ENCODE assay signal across 23 cellular contexts in the genomic region with DNA sequence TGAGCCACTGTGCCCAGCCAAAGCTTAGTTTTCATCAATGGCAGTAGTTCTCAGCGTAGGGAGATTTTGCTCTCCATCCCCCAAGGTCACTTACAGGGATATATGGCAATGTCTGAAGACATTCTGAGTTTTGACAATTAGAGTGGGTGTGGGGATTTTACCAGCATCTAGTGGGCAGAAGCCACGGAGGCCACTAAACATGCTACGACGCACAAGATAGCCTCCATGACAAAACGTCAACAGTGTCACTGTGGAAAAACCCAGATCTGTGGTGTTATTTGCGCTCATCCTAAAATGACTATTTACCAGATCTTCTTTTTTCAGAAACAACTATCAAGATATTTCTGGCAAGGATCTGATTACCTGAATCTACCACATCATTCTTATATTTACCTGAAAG.
"Had no signal": no experiment of that assay in that cellular context is flagged by ENCODE, and none has a peak within 500 bp of the region (broad histone marks: within the 10 kb centered on the region; RNA-seq: fewer than 3 reads in every experiment).

No MANE protein-coding gene starts in this region.

- H3K9me3 Mint-ChIP-seq: activated naive CD4-positive, alpha-beta T cell treated with anti-CD3 and anti-CD28 coated beads for 36 hours; central memory CD8-positive, alpha-beta T cell; dendritic cell treated with granulocyte-macrophage colony-stimulating factor and Interleukin-4, amounts not matched to agents 40 ng/mL and 50 ng/mL, for 4 days; endodermal cell; natural killer cell treated with Interleukin-12 subunit alpha and Interleukin-12 subunit beta and Interleukin-15 and Interleukin-18, amount 100 ng/mL, for 72 hours; stimulated activated memory B cell treated with anti-CD40 and anti-IgM and Interleukin-4, amounts not matched to agents 10 μg/mL and 1 μg/mL and 100 μg/mL, for 72 hours had no signal

- H3K4me3 Mint-ChIP-seq: activated naive CD4-positive, alpha-beta T cell treated with anti-CD3 and anti-CD28 coated beads for 36 hours; central memory CD8-positive, alpha-beta T cell; dendritic cell treated with granulocyte-macrophage colony-stimulating factor and Interleukin-4, amounts not matched to agents 40 ng/mL and 50 ng/mL, for 4 days; endodermal cell; natural killer cell treated with Interleukin-12 subunit alpha and Interleukin-12 subunit beta and Interleukin-15 and Interleukin-18, amount 100 ng/mL, for 72 hours; stimulated activated memory B cell treated with anti-CD40 and anti-IgM and Interleukin-4, amounts not matched to agents 10 μg/mL and 1 μg/mL and 100 μg/mL, for 72 hours had no signal

- H3K27ac Mint-ChIP-seq: activated naive CD4-positive, alpha-beta T cell treated with anti-CD3 and anti-CD28 coated beads for 36 hours; dendritic cell treated with granulocyte-macrophage colony-stimulating factor and Interleukin-4, amounts not matched to agents 40 ng/mL and 50 ng/mL, for 4 days; endodermal cell; natural killer cell treated with Interleukin-12 subunit alpha and Interleukin-12 subunit beta and Interleukin-15 and Interleukin-18, amount 100 ng/mL, for 72 hours; stimulated activated memory B cell treated with anti-CD40 and anti-IgM and Interleukin-4, amounts not matched to agents 10 μg/mL and 1 μg/mL and 100 μg/mL, for 72 hours had no signal

- H3K36me3 Mint-ChIP-seq: natural killer cell treated with Interleukin-12 subunit alpha and Interleukin-12 subunit beta and Interleukin-15 and Interleukin-18, amount 100 ng/mL, for 72 hours had no signal

- FAIRE-seq: bronchial epithelial cell, keratinocyte, TTC549 had no signal

- H3K4me1 Mint-ChIP-seq: central memory CD8-positive, alpha-beta T cell; endodermal cell had no signal

- DNase-seq: activated effector memory CD4-positive, alpha-beta T cell treated with anti-CD3 and anti-CD28 coated beads, Interleukin-2, amount 50 U/mL, for 16 hours; activated naive CD4-positive, alpha-beta T cell treated with anti-CD3 and anti-CD28 coated beads for 36 hours; activated T-cell treated with anti-CD3 and anti-CD28 coated beads, Interleukin-2, amount 50 U/mL, for 48 hours; endodermal cell; foreskin fibroblast; head of caudate nucleus; hippocampal formation; left cardiac atrium; left ventricle myocardium superior; mucosa of descending colon; right cardiac atrium; stimulated activated CD4-positive, alpha-beta T cell treated with anti-CD3 and anti-CD28 coated beads, Interleukin-4, amount 100 ng/mL, for 1 hour; T-helper 1 cell; tibial artery had no signal

- ATAC-seq: activated CD4-positive, CD25-positive, alpha-beta regulatory T cell treated with anti-CD3 and anti-CD28 coated beads, Interleukin-2, amount 50 U/mL, for 24 hours; esophagus mucosa; left cardiac atrium; left ventricle myocardium superior; mucosa of descending colon; natural killer cell treated with Interleukin-12 subunit alpha and Interleukin-12 subunit beta and Interleukin-15 and Interleukin-18, amount 100 ng/mL, for 72 hours; right cardiac atrium; stimulated activated memory B cell treated with anti-CD40 and anti-IgM and Interleukin-4, amounts not matched to agents 10 μg/mL and 1 μg/mL and 100 μg/mL, for 72 hours had no signal

- H3K27me3 Mint-ChIP-seq: central memory CD8-positive, alpha-beta T cell; dendritic cell treated with granulocyte-macrophage colony-stimulating factor and Interleukin-4, amounts not matched to agents 40 ng/mL and 50 ng/mL, for 4 days; stimulated activated memory B cell treated with anti-CD40 and anti-IgM and Interleukin-4, amounts not matched to agents 10 μg/mL and 1 μg/mL and 100 μg/mL, for 72 hours had no signal
